20 cellular contexts compared by ENCODE assay signal in the genomic region with DNA sequence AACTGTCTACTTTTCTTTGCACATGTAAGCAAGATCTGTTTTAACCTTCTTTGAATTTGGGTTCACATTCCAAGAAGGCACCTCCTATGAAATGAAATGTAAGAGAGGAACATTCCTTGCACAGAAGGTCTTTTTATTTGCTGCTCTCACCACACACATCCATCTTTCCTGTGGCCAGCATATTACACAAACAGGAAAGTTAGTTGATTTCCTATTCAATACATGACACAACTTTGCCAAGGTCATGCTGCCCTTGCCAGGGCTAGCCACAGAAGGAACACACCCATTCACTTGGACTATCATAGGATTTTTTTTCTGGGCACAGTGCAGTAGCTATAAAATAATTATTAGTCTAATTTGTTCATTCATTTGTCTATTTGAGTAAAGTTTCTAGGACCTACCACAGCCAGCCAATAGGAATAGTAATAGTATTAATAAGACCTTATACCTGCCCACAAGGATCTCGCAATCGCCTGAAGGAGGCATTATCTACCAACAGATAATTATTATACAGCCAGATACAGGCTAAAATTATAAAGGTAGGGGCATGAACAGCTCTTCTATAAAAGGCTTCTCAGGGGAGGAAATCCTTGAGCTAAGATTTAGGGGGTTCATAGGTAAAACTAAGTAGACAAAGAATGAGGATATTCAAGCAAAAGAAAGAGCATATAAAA.
A peak's percentile ranks its signal among the peaks of the same experiment; 100 is the strongest.
DNase-seq lines count a peak whose midpoint lies in the region; ATAC-seq and TF ChIP-seq lines count a peak whose summit lies in the region.
"Had no signal": no experiment of that assay in that cellular context is flagged by ENCODE, and none has a peak within 500 bp of the region (broad histone marks: within the 10 kb centered on the region; RNA-seq: fewer than 3 reads in every experiment).

No MANE protein-coding gene starts in this region.

- H3K36me3 Mint-ChIP-seq in naive B cell (no peaks in the 10 kb centered on the region), immature natural killer cell (no peaks in the 10 kb centered on the region)
- H3K36me3 Mint-ChIP-seq: activated naive CD4-positive, alpha-beta T cell treated with anti-CD3 and anti-CD28 coated beads, Interleukin-2, amount 50 U/mL, for 72 hours; CD4-positive, CD25-positive, alpha-beta regulatory T cell; naive thymus-derived CD4-positive, alpha-beta T cell had no signal

- H3K9me3 Mint-ChIP-seq in naive B cell (no peaks in the 10 kb centered on the region), immature natural killer cell (peaks cover 0 to 2% (median 0%) of the 10 kb centered on the region in 6 donors)
- H3K9me3 Mint-ChIP-seq: activated naive CD4-positive, alpha-beta T cell treated with anti-CD3 and anti-CD28 coated beads, Interleukin-2, amount 50 U/mL, for 72 hours; activated T-cell treated with anti-CD3 and anti-CD28 coated beads, Interleukin-2, amount 50 U/mL, for 24 hours; stimulated activated naive CD8-positive, alpha-beta T cell treated with anti-CD3 and anti-CD28 coated beads, Interleukin-15, Interleukin-2, amounts not matched to agents 100 ng/mL and 50 ng/mL, for 24 hours had no signal

- intact Hi-C loops in mammary epithelial cell (cut with micrococcal nuclease): loop anchor here (1.0 to 5.0 kb wide), 4 partner anchors 78 to 678 kb away; a partner anchor contains a TSS

- H3K27me3 ChIP-seq in mammary epithelial cell (ENCODE audit: insufficient read depth, low read length): peaks cover 10% of the 10 kb centered on the region
- H3K27me3 ChIP-seq: Peyer's patch had no signal

- 82% methylated on average over 2 of the region's 2 CpGs for WGBS in mammary epithelial cell (ENCODE audit: low coverage, missing lambda C conversion rate)

- H3K4me3 ChIP-seq in LNCaP clone FGC (ENCODE audit: low read depth, low read length): no peak overlapping the region
- no peak overlapping the region for H3K4me3 ChIP-seq in mammary epithelial cell (replicated peaks in 1 of 3; ENCODE audit: insufficient read depth in 1 of 3, low read depth in 2 of 3, low read length in 3 of 3)
- H3K4me3 ChIP-seq: Peyer's patch had no signal

- TF ChIP-seq CTCF in GM10266 (IDR thresholded peaks at IDR 0.05; ENCODE audit: control insufficient read depth, insufficient read depth, low read depth, missing control alignments) (peak; percentile 2), LNCaP clone FGC (IDR thresholded peaks at IDR 0.05; ENCODE audit: control insufficient read depth, extremely low read depth, insufficient read depth) (peak; percentile 24; the same call in 1 of the 2 replicates), mammary epithelial cell (conservative IDR thresholded peaks at IDR 0.05 in 1 of 2, IDR thresholded peaks at IDR 0.05 in 1 of 2; ENCODE audit: extremely low read depth in 1 of 2, insufficient read depth in 1 of 2, low read depth in 1 of 2, low read length in 2 of 2) (peak; percentile 15 to 22)

- no peak overlapping the region for H3K4me2 ChIP-seq in mammary epithelial cell (ENCODE audit: insufficient read depth, low read depth, low read length)

- H2AFZ ChIP-seq in mammary epithelial cell (ENCODE audit: low read depth, low read length): no peak overlapping the region

- H3K4me3 Mint-ChIP-seq in naive B cell (no peak overlapping the region), immature natural killer cell (no peak overlapping the region)
- H3K4me3 Mint-ChIP-seq: activated T-cell treated with anti-CD3 and anti-CD28 coated beads, Interleukin-2, amount 50 U/mL, for 24 hours; CD4-positive, CD25-positive, alpha-beta regulatory T cell; effector memory CD8-positive, alpha-beta T cell; naive thymus-derived CD4-positive, alpha-beta T cell; stimulated activated naive CD8-positive, alpha-beta T cell treated with anti-CD3 and anti-CD28 coated beads, Interleukin-15, Interleukin-2, amounts not matched to agents 100 ng/mL and 50 ng/mL, for 24 hours had no signal

- H3K36me3 ChIP-seq in mammary epithelial cell (ENCODE audit: insufficient read depth, low read length): no peaks in the 10 kb centered on the region
- H3K36me3 ChIP-seq: Peyer's patch had no signal

- no peak overlapping the region for H3K9ac ChIP-seq in mammary epithelial cell (ENCODE audit: insufficient read depth, low read length)

- in situ Hi-C loops in mammary epithelial cell (cut with MboI; ENCODE audit: low sequenced_read_pairs in 2 of 2): loop anchor here in 1 of 2 donors (10.0 kb wide), 1 partner anchor 310 kb away; no protein-coding TSS in a partner anchor

- peaks cover 1% of the 10 kb centered on the region for H3K4me1 ChIP-seq in mammary epithelial cell (ENCODE audit: insufficient read depth, low read length)
- H3K4me1 ChIP-seq: Peyer's patch had no signal

- dilution Hi-C loops in mammary epithelial cell (cut with HindIII; ENCODE audit: low sequenced_read_pairs): no loop called here

- CTCF ChIA-PET in mammary epithelial cell (lab: Charles Lee; ENCODE audit: low non-redundant PET): interaction anchor here (0.6 kb wide), 1 partner anchor 311 kb away, joined by 3 read pairs; no protein-coding TSS in a partner anchor

- peak; percentile 23 to 40 for ATAC-seq in naive B cell (ENCODE audit: low read depth in 2 of 2)
- no peak for ATAC-seq in GM21717 (IDR thresholded peaks at IDR 0.05; ENCODE audit: unreplicated experiment)
- no peak for ATAC-seq in HG02798 (IDR thresholded peaks at IDR 0.05; ENCODE audit: poor library complexity, unreplicated experiment)
- ATAC-seq: activated naive CD4-positive, alpha-beta T cell treated with anti-CD3 and anti-CD28 coated beads, Interleukin-2, amount 50 U/mL, for 72 hours; effector memory CD8-positive, alpha-beta T cell; naive thymus-derived CD4-positive, alpha-beta T cell had no signal

- DNase-seq in GM10266 (ENCODE audit: extremely low spot score) (no peak), LNCaP clone FGC (ENCODE audit: low read depth) (no peak), mammary epithelial cell (no peak), naive B cell (no peak), immature natural killer cell (no peak), MV-4-11 (lab: John Stamatoyannopoulos, UW) (no peak)
- DNase-seq: activated CD4-positive, alpha-beta T cell treated with anti-CD3 and anti-CD28 coated beads, Interleukin-2, amount 50 U/mL, for 48 hours; activated T-cell treated with anti-CD3 and anti-CD28 coated beads, Interleukin-2, amount 50 U/mL, for 24 hours; CD4-positive, CD25-positive, alpha-beta regulatory T cell; DMS79 treated with DMSO at 0.1 percent for 48 hours; effector memory CD8-positive, alpha-beta T cell; MM.1S; naive thymus-derived CD4-positive, alpha-beta T cell; NCI-H2081; NCI-H526 treated with DMSO at 0.1 percent for 48 hours; Peyer's patch had no signal

- H3K9me3 ChIP-seq in mammary epithelial cell (replicated peaks; ENCODE audit: insufficient read depth, low read length): no peaks in the 10 kb centered on the region
- H3K9me3 ChIP-seq: Peyer's patch had no signal

- no peaks in the 10 kb centered on the region for H3K4me1 Mint-ChIP-seq in naive B cell
- no peaks in the 10 kb centered on the region for H3K4me1 Mint-ChIP-seq in immature natural killer cell
- H3K4me1 Mint-ChIP-seq: CD4-positive, CD25-positive, alpha-beta regulatory T cell; naive thymus-derived CD4-positive, alpha-beta T cell had no signal

- no peaks in the 10 kb centered on the region for H4K20me1 ChIP-seq in mammary epithelial cell (ENCODE audit: insufficient read depth, low read length)

- no peak overlapping the region for H3K27ac ChIP-seq in mammary epithelial cell (ENCODE audit: insufficient read depth, low read depth, low read length)
- H3K27ac ChIP-seq: Peyer's patch had no signal

- H3K79me2 ChIP-seq in mammary epithelial cell (ENCODE audit: insufficient read depth, low read length): no peaks in the 10 kb centered on the region

- peaks cover 0 to 6% (median 0%) of the 10 kb centered on the region in 3 donors for H3K27me3 Mint-ChIP-seq in naive B cell
- peaks cover 0 to 4% (median 2%) of the 10 kb centered on the region in 3 donors for H3K27me3 Mint-ChIP-seq in immature natural killer cell (ENCODE audit: low read depth in 3 of 3)
- H3K27me3 Mint-ChIP-seq: effector memory CD8-positive, alpha-beta T cell; stimulated activated naive CD8-positive, alpha-beta T cell treated with anti-CD3 and anti-CD28 coated beads, Interleukin-15, Interleukin-2, amounts not matched to agents 100 ng/mL and 50 ng/mL, for 24 hours had no signal

- no TSS peak for BruUV-seq in mammary epithelial cell (replicated peaks; lab: Mats Ljungman, UMichigan)

- H3K27ac Mint-ChIP-seq in naive B cell (no peak overlapping the region), immature natural killer cell (no peak overlapping the region)
- H3K27ac Mint-ChIP-seq: activated naive CD4-positive, alpha-beta T cell treated with anti-CD3 and anti-CD28 coated beads, Interleukin-2, amount 50 U/mL, for 72 hours; activated T-cell treated with anti-CD3 and anti-CD28 coated beads, Interleukin-2, amount 50 U/mL, for 24 hours; CD4-positive, CD25-positive, alpha-beta regulatory T cell; effector memory CD8-positive, alpha-beta T cell; naive thymus-derived CD4-positive, alpha-beta T cell; stimulated activated naive CD8-positive, alpha-beta T cell treated with anti-CD3 and anti-CD28 coated beads, Interleukin-15, Interleukin-2, amounts not matched to agents 100 ng/mL and 50 ng/mL, for 24 hours had no signal

Comparison
In these comparisons a context has a peak if more than half of its experiments do, and no peak if none do; other contexts are left out.
1. ATAC-seq: peak in naive B cell (2 of 2); none in GM21717 (single experiment) and HG02798 (single experiment).
2. Peak in every context shown above with its lines, with median percentiles within 50 percentile points of each other: CTCF ChIP-seq.